ENCODE assay signal across 8 cellular contexts in the genomic region with DNA sequence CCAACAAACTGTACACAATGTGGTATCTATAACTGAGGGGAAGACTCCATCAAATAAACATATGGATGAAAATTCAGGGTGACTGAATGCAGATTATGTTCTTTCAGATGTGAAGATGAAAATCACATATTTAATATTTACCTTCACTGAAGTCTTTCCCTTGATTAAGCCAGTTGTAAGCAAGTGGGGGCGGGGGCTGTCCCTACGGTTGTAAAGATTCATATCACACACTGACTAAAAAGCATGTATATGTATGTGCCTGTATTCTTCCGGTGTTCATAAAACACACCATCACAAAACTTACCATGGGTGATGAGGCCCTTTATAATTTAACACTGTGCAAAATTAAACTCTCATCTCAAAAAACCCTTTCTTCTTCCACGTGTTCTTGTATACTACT. TPM values are rescaled to one million over a fixed set of nuclear protein-coding genes. Genes with fewer than 3 reads are reported as not detected.
DNase-seq lines count a peak whose midpoint lies in the region; ATAC-seq, FAIRE-seq and TF ChIP-seq lines count a peak whose summit lies in the region.

No MANE protein-coding gene starts in this region.

- no peak for TF ChIP-seq POLR2A in GM12892 (IDR thresholded peaks at IDR 0.05; ENCODE audit: low read depth, low read length)

- CTCF ChIA-PET in CD4-positive, alpha-beta memory T cell (lab: Charles Lee; ENCODE audit: partially characterized antibody), result no interaction called here

- no peaks in the 10 kb centered on the region for H3K9me3 ChIP-seq in CD4-positive, alpha-beta memory T cell (ENCODE audit: control insufficient read depth in 1 of 2, low read length in 2 of 2)
- H3K9me3 ChIP-seq in RWPE2 (ENCODE audit: severe bottlenecking), result no peaks in the 10 kb centered on the region
- H3K9me3 ChIP-seq in psoas muscle, result no peaks in the 10 kb centered on the region

- H3K4me1 ChIP-seq in CD4-positive, alpha-beta memory T cell (ENCODE audit: insufficient read depth, low read length), result peaks cover 51% of the 10 kb centered on the region
- peaks cover 11% of the 10 kb centered on the region for H3K4me1 ChIP-seq in RWPE2 (ENCODE audit: insufficient read depth, poor library complexity, severe bottlenecking)
- H3K4me1 ChIP-seq in psoas muscle, result peaks cover 3% of the 10 kb centered on the region

- no peaks in the 10 kb centered on the region for H3K27me3 ChIP-seq in CD4-positive, alpha-beta memory T cell (ENCODE audit: insufficient read depth, low read length)
- H3K27me3 ChIP-seq in RWPE2 (ENCODE audit: insufficient read depth, poor library complexity, severe bottlenecking) (no peaks in the 10 kb centered on the region), psoas muscle (ENCODE audit: insufficient read depth in 3 of 3, low read length in 2 of 3) (no peaks in the 10 kb centered on the region)

- H3K27ac ChIP-seq in CD4-positive, alpha-beta memory T cell (ENCODE audit: low read depth, low read length), result no peak overlapping the region
- no peak overlapping the region for H3K27ac ChIP-seq in RWPE2 (ENCODE audit: poor library complexity, severe bottlenecking)
- no peak overlapping the region for H3K27ac ChIP-seq in psoas muscle

- H3K36me3 ChIP-seq in CD4-positive, alpha-beta memory T cell (ENCODE audit: insufficient read depth, low read length), result no peaks in the 10 kb centered on the region
- H3K36me3 ChIP-seq in RWPE2 (ENCODE audit: low read depth) (no peaks in the 10 kb centered on the region), psoas muscle (ENCODE audit: insufficient read depth in 1 of 2, low read depth in 1 of 2) (no peaks in the 10 kb centered on the region)

- 62 to 66% (median 63%) methylated on average over 4 of the region's 4 CpGs for WGBS in psoas muscle, 3 donors

- peaks cover 0 to 2% (median 0%) of the 10 kb centered on the region in 8 donors for H3K9me3 Mint-ChIP-seq in CD4-positive, alpha-beta memory T cell
- H3K9me3 Mint-ChIP-seq in dendritic cell treated with granulocyte-macrophage colony-stimulating factor and Interleukin-4, amounts not matched to agents 40 ng/mL and 50 ng/mL, for 4 days, result no peaks in the 10 kb centered on the region

- POLR2A ChIA-PET in CD4-positive, alpha-beta memory T cell (lab: Charles Lee; ENCODE audit: partially characterized antibody), result no interaction called here

- H3K36me3 Mint-ChIP-seq in CD4-positive, alpha-beta memory T cell, result peaks cover 0 to 5% of the 10 kb centered on the region in 2 donors
- H3K36me3 Mint-ChIP-seq in dendritic cell treated with granulocyte-macrophage colony-stimulating factor and Interleukin-4, amounts not matched to agents 40 ng/mL and 50 ng/mL, for 4 days (ENCODE audit: low read depth), result peaks cover 17% of the 10 kb centered on the region

- no peak for FAIRE-seq in GM12892 (lab: Jason Lieb, UNC)

- intact Hi-C loops in CD4-positive, alpha-beta memory T cell (cut with micrococcal nuclease), result loop anchor here (2.0 to 10.0 kb wide), 3 partner anchors 57 to 311 kb away; a partner anchor contains a TSS
- intact Hi-C loops in dendritic cell treated with granulocyte-macrophage colony-stimulating factor and Interleukin-4, amounts not matched to agents 40 ng/mL and 50 ng/mL, for 4 days (cut with micrococcal nuclease), result no loop called here
- intact Hi-C loops in psoas muscle (cut with DNase I), result no loop called here

- peaks cover 13 to 62% (median 43%) of the 10 kb centered on the region in 4 donors for H3K4me1 Mint-ChIP-seq in CD4-positive, alpha-beta memory T cell
- H3K4me1 Mint-ChIP-seq in dendritic cell treated with granulocyte-macrophage colony-stimulating factor and Interleukin-4, amounts not matched to agents 40 ng/mL and 50 ng/mL, for 4 days (ENCODE audit: low read depth), result peaks cover 10% of the 10 kb centered on the region

- H3K4me3 Mint-ChIP-seq in CD4-positive, alpha-beta memory T cell, result peak overlapping the region; percentile 83 to 93 (median 87)
- H3K4me3 Mint-ChIP-seq in dendritic cell treated with granulocyte-macrophage colony-stimulating factor and Interleukin-4, amounts not matched to agents 40 ng/mL and 50 ng/mL, for 4 days, result peak overlapping the region; percentile 82

- no peaks in the 10 kb centered on the region for H3K27me3 Mint-ChIP-seq in CD4-positive, alpha-beta memory T cell
- H3K27me3 Mint-ChIP-seq in dendritic cell treated with granulocyte-macrophage colony-stimulating factor and Interleukin-4, amounts not matched to agents 40 ng/mL and 50 ng/mL, for 4 days, result no peaks in the 10 kb centered on the region

- peak overlapping the region in 1 of 2 donors; percentile 65 for H3K4me3 ChIP-seq in CD4-positive, alpha-beta memory T cell (ENCODE audit: low read length in 2 of 2)
- H3K4me3 ChIP-seq in RWPE2 (ENCODE audit: severe bottlenecking) (peak overlapping the region; percentile 95), psoas muscle (peak overlapping the region; percentile 80)

- DNase-seq in CD4-positive, alpha-beta memory T cell, result peak in 1 of 5 donors; percentile 0
- DNase-seq in RWPE2 (ENCODE audit: low spot score) (no peak), psoas muscle (no peak), glomerular visceral epithelial cell (ENCODE audit: extremely low spot score) (no peak), putamen (ENCODE audit: low spot score) (no peak), GM12892 (ENCODE audit: insufficient read length) (no peak), Ammon's horn (ENCODE audit: low spot score) (no peak)

- ATAC-seq in RWPE2 (ENCODE audit: low read depth) (no peak), psoas muscle (no peak)

- peak overlapping the region; percentile 41 to 91 (median 81) for H3K27ac Mint-ChIP-seq in CD4-positive, alpha-beta memory T cell
- peak overlapping the region; percentile 90 for H3K27ac Mint-ChIP-seq in dendritic cell treated with granulocyte-macrophage colony-stimulating factor and Interleukin-4, amounts not matched to agents 40 ng/mL and 50 ng/mL, for 4 days

- TF ChIP-seq CTCF in RWPE2 (IDR thresholded peaks at IDR 0.05; ENCODE audit: poor library complexity, severe bottlenecking) (no peak), psoas muscle (IDR thresholded peaks at IDR 0.05) (no peak)

RNA-seq across cellular contexts. Expression of a gene that starts 1.3 kb away (rescaled TPM):
- 10 to 100 TPM; 21.0 to 23.8 TPM for total RNA-seq in CD4-positive, alpha-beta memory T cell
- 1 to 10 TPM; 4.8 to 6.8 TPM for polyA plus RNA-seq in CD4-positive, alpha-beta memory T cell
- total RNA-seq in psoas muscle, result 10 to 100 TPM; 11.9 to 14.5 (median 12.4) TPM
- 10 to 100 TPM in 1 of 3 donors, 1 to 10 TPM in 2; 4.9 to 15.7 (median 8.9) TPM for polyA plus RNA-seq in psoas muscle
- 5.4 TPM for polyA plus RNA-seq in GM12892 (2012; ENCODE audit: missing spikeins)
